1 cellular context compared by ENCODE assay signal in genomic region chr11:379205-380094, GRCh38.
TF ChIP-seq lines count a peak whose summit lies in the region.

No MANE protein-coding gene starts in this region.

TF ChIP-seq in GM23338, 12 proteins besides CTCF, POLR2A, EP300 and RAD21 (continued from another document):
- TF ChIP-seq REST (IDR thresholded peaks at IDR 0.05; ENCODE audit: unreplicated experiment) = no peak
- no peak for TF ChIP-seq EZH2 (IDR thresholded peaks at IDR 0.05; ENCODE audit: low read depth, unreplicated experiment)
- TF ChIP-seq ZNF114 (CRISPR knock-in tag; IDR thresholded peaks at IDR 0.05) = no peak
- TF ChIP-seq POLR2AphosphoS5 (IDR thresholded peaks at IDR 0.05; ENCODE audit: low read depth) = no peak
- TF ChIP-seq STAT1 (IDR thresholded peaks at IDR 0.05; ENCODE audit: unreplicated experiment) = no peak
- TF ChIP-seq ZNF331 (CRISPR knock-in tag; IDR thresholded peaks at IDR 0.05; ENCODE audit: low read depth) = no peak
- TF ChIP-seq ZNF462 (CRISPR knock-in tag; IDR thresholded peaks at IDR 0.05) = no peak
- TF ChIP-seq JUNB (IDR thresholded peaks at IDR 0.05; ENCODE audit: unreplicated experiment) = no peak
- no peak for TF ChIP-seq ETS1 (IDR thresholded peaks at IDR 0.05)
- no peak for TF ChIP-seq NANOG (IDR thresholded peaks at IDR 0.05; ENCODE audit: borderline replicate concordance)
- TF ChIP-seq CREB1 (CRISPR knock-in tag; IDR thresholded peaks at IDR 0.05; ENCODE audit: low read depth) = no peak
